Comparison of ENCODE assay signal across 1 cellular context in genomic region chr1:32263236-32263593, GRCh38.
A peak's percentile ranks its signal among the peaks of the same experiment; 100 is the strongest.
TF ChIP-seq lines count a peak whose summit lies in the region.

No MANE protein-coding gene starts in this region.

TF ChIP-seq in A549, 52 proteins besides CTCF, POLR2A, EP300 and RAD21:
- 0 out of 2 replicates have a peak, but pooled peaks have one; percentile 19 for TF ChIP-seq ZC3H11A (IDR thresholded peaks at IDR 0.05)
